ENCODE assay signal across 16 cellular contexts in genomic region chrX:119762718-119763117, GRCh38. TPM values are rescaled to one million over a fixed set of nuclear protein-coding genes. Genes with fewer than 3 reads are reported as not detected.
A peak's percentile ranks its signal among the peaks of the same experiment; 100 is the strongest.
DNase-seq lines count a peak whose midpoint lies in the region; ATAC-seq and TF ChIP-seq lines count a peak whose summit lies in the region.
"Had no signal": no experiment of that assay in that cellular context is flagged by ENCODE, and none has a peak within 500 bp of the region (broad histone marks: within the 10 kb centered on the region; RNA-seq: fewer than 3 reads in every experiment).

No MANE protein-coding gene starts in this region.

- no peak for ATAC-seq in GM19395 (IDR thresholded peaks at IDR 0.05; ENCODE audit: unreplicated experiment)
- ATAC-seq: left ventricle myocardium superior had no signal

- H3K27me3 ChIP-seq in HL-60 (ENCODE audit: insufficient read depth, poor library complexity, severe bottlenecking) (no peaks in the 10 kb centered on the region), SJSA1 (replicated peaks) (no peaks in the 10 kb centered on the region)
- H3K27me3 ChIP-seq: colonic mucosa had no signal

- H3K4me1 ChIP-seq in SJSA1 (replicated peaks): peaks cover 32% of the 10 kb centered on the region
- H3K4me1 ChIP-seq: colonic mucosa had no signal

- no peak overlapping the region for H3K4me3 ChIP-seq in HL-60 (replicated peaks; ENCODE audit: insufficient read depth, low read length)
- no peak overlapping the region for H3K4me3 ChIP-seq in SJSA1
- H3K4me3 ChIP-seq: colonic mucosa, skin epidermis had no signal

- H3K9me3 ChIP-seq in SJSA1 (replicated peaks): no peaks in the 10 kb centered on the region
- H3K9me3 ChIP-seq: colonic mucosa had no signal

- no peaks in the 10 kb centered on the region for H3K36me3 ChIP-seq in SJSA1
- H3K36me3 ChIP-seq: colonic mucosa had no signal

- no peak for TF ChIP-seq CTCF in HL-60 (IDR thresholded peaks at IDR 0.05; ENCODE audit: insufficient read depth, low read length)

- DNase-seq in Daoy (ENCODE audit: low read depth): peak; percentile 63
- peak in 1 of 2 experiments; percentile 57 for DNase-seq in HL-60 (ENCODE audit: low read depth in 1 of 2, low spot score in 1 of 2)
- peak in 1 of 2 experiments; percentile 53 for DNase-seq in SJSA1 (ENCODE audit: low read depth in 1 of 2, low spot score in 2 of 2)
- peak; percentile 74 for DNase-seq in myocyte (ENCODE audit: low read depth)
- no peak for DNase-seq in NCI-H2081 (lab: John Stamatoyannopoulos, UW)
- DNase-seq in T-helper 9 cell: no peak
- DNase-seq in DMS114 treated with DMSO at 0.1 percent for 48 hours (lab: John Stamatoyannopoulos, UW; ENCODE audit: unreplicated experiment): no peak
- DNase-seq: colonic mucosa, COR-L47, erythroblast, left ventricle myocardium superior, NCI-H1105 treated with DMSO at 0.1 percent for 48 hours, NCI-H510A, Right ventricle myocardium superior had no signal

- H3K27ac ChIP-seq in HL-60 (replicated peaks) (peak overlapping the region; percentile 11; the same call in 1 of the 2 replicates), SJSA1 (peak overlapping the region; percentile 83)
- H3K27ac ChIP-seq: colonic mucosa, skin epidermis had no signal

RNA-seq across cellular contexts. Expression of gene SOWAHD, which starts 4.3 kb away (rescaled TPM):
- 0.17 TPM in 1 of 2 replicates, not detected in the other for total RNA-seq in Daoy (2014; rRNA removed; shearing (Covaris generic))
- total RNA-seq in SJSA1 (2014; rRNA removed; shearing (Covaris generic)): 0.19 and 1.6 TPM in 2 replicates
- total RNA-seq in myocyte: 0.31 TPM in 1 of 2 replicates, not detected in the other
- polyA plus RNA-seq in myocyte (2012): 0.20 TPM

RNA-seq across cellular contexts. Expression of gene RPL39, which starts 28.7 kb away (rescaled TPM):
- 2,217 and 4,418 TPM in 2 replicates for total RNA-seq in Daoy (2014; rRNA removed; shearing (Covaris generic))
- 2,665 and 4,330 TPM in 2 replicates for total RNA-seq in SJSA1 (2014; rRNA removed; shearing (Covaris generic))
- 4,489 and 7,031 TPM in 2 replicates for total RNA-seq in myocyte
- 1,918 TPM for polyA plus RNA-seq in myocyte (2012)

Comparison
In these comparisons a context has a peak if more than half of its experiments do, and no peak if none do; other contexts are left out.
1. DNase-seq: peak in Daoy (single experiment) and myocyte (single experiment); none in NCI-H2081 (0 of 2), T-helper 9 cell (single experiment) and DMS114 treated with DMSO at 0.1 percent for 48 hours (single experiment).